In genomic region chr5:32707394-32707997, GRCh38 we compare ENCODE assay signal across 1 cellular context.
TF ChIP-seq lines count a peak whose summit lies in the region.

No MANE protein-coding gene starts in this region.

TF ChIP-seq in K562, 482 proteins besides CTCF, POLR2A, EP300 and RAD21 (continued from another document):
- TF ChIP-seq ATF3 (IDR thresholded peaks at IDR 0.05), result no peak
- TF ChIP-seq ATF3 (CRISPR knock-in tag; conservative IDR thresholded peaks at IDR 0.05), result no peak
- no peak for TF ChIP-seq ARNT (IDR thresholded peaks at IDR 0.05)
- TF ChIP-seq MGA (IDR thresholded peaks at IDR 0.05), result no peak
